Comparison of ENCODE assay signal across 26 cellular contexts in genomic region chr5:73728493-73729273, GRCh38.
A peak's percentile ranks its signal among the peaks of the same experiment; 100 is the strongest.
DNase-seq lines count a peak whose midpoint lies in the region; ATAC-seq and TF ChIP-seq lines count a peak whose summit lies in the region.
"Had no signal": no experiment of that assay in that cellular context is flagged by ENCODE, and none has a peak within 500 bp of the region (broad histone marks: within the 10 kb centered on the region; RNA-seq: fewer than 3 reads in every experiment).

No MANE protein-coding gene starts in this region.

- TF ChIP-seq EP300 in esophagus muscularis mucosa (IDR thresholded peaks at IDR 0.05): no peak

- intact Hi-C loops in heart left ventricle (cut with DNase I): no loop called here
- intact Hi-C loops in esophagus muscularis mucosa (cut with DNase I): no loop called here
- intact Hi-C loops in aorta (cut with DNase I): no loop called here
- intact Hi-C loops in dorsolateral prefrontal cortex (cut with DNase I): no loop called here

- DNase-seq in heart left ventricle: no peak
- no peak for DNase-seq in right atrium auricular region (ENCODE audit: low spot score)
- no peak for DNase-seq in esophagus muscularis mucosa (ENCODE audit: extremely low spot score)
- DNase-seq in osteocyte (ENCODE audit: extremely low spot score, unreplicated experiment): no peak
- no peak for DNase-seq in aorta
- DNase-seq in kidney tubule cell (ENCODE audit: low spot score): no peak
- no peak for DNase-seq in dorsolateral prefrontal cortex
- DNase-seq: activated CD4-positive, alpha-beta T cell treated with anti-CD3 and anti-CD28 coated beads, Interleukin-2, amount 50 U/mL, for 48 hours; activated CD4-positive, CD25-positive, alpha-beta regulatory T cell treated with anti-CD3 and anti-CD28 coated beads, Interleukin-2, amount 50 U/mL, for 72 hours; activated naive CD4-positive, alpha-beta T cell treated with anti-CD3 and anti-CD28 coated beads for 36 hours; colonic mucosa; effector memory CD8-positive, alpha-beta T cell; erythroblast; mammary epithelial cell; NCI-H1417 treated with DMSO at 0.1 percent for 48 hours; NCI-H2081; NCI-H524 treated with DMSO at 0.1 percent for 48 hours; nephron progenitor cell; OCI-M1; T-helper 2 cell had no signal

- H3K4me3 Mint-ChIP-seq in osteocyte (ENCODE audit: unreplicated experiment): no peak overlapping the region
- H3K4me3 Mint-ChIP-seq: activated naive CD4-positive, alpha-beta T cell treated with anti-CD3 and anti-CD28 coated beads for 36 hours; effector memory CD8-positive, alpha-beta T cell; nephron progenitor cell; type B pancreatic cell had no signal

- H3K36me3 Mint-ChIP-seq in osteocyte (ENCODE audit: unreplicated experiment): peaks cover 6% of the 10 kb centered on the region
- H3K36me3 Mint-ChIP-seq: type B pancreatic cell had no signal

- H3K4me3 ChIP-seq in heart left ventricle: no peak overlapping the region
- H3K4me3 ChIP-seq in right atrium auricular region: no peak overlapping the region
- H3K4me3 ChIP-seq in esophagus muscularis mucosa: no peak overlapping the region
- no peak overlapping the region for H3K4me3 ChIP-seq in aorta (ENCODE audit: low read length in 2 of 2)
- H3K4me3 ChIP-seq in dorsolateral prefrontal cortex: no peak overlapping the region
- H3K4me3 ChIP-seq: colonic mucosa, HAP-1, ovary, smooth muscle cell had no signal

- H3K27me3 ChIP-seq in heart left ventricle (no peaks in the 10 kb centered on the region), right atrium auricular region (no peaks in the 10 kb centered on the region), esophagus muscularis mucosa (no peaks in the 10 kb centered on the region), aorta (ENCODE audit: control insufficient read depth in 1 of 2, insufficient read depth in 2 of 2, low read length in 1 of 2) (no peaks in the 10 kb centered on the region), dorsolateral prefrontal cortex (peaks cover 0 to 7% (median 0%) of the 10 kb centered on the region in 45 donors)
- H3K27me3 ChIP-seq: colonic mucosa, ovary had no signal

- TF ChIP-seq CTCF in heart left ventricle (IDR thresholded peaks at IDR 0.05): no peak
- no peak for TF ChIP-seq CTCF in right atrium auricular region (IDR thresholded peaks at IDR 0.05)
- no peak for TF ChIP-seq CTCF in esophagus muscularis mucosa (IDR thresholded peaks at IDR 0.05)
- no peak for TF ChIP-seq CTCF in osteocyte (IDR thresholded peaks at IDR 0.05)
- TF ChIP-seq CTCF in dorsolateral prefrontal cortex (IDR thresholded peaks at IDR 0.05 in 54 of 56, conservative IDR thresholded peaks at IDR 0.05 in 2 of 56; ENCODE audit: low read depth in 1 of 56, partially characterized antibody in 56 of 56): no peak

- peak overlapping the region; percentile 89 for H3K27ac Mint-ChIP-seq in osteocyte (ENCODE audit: unreplicated experiment)
- H3K27ac Mint-ChIP-seq: activated naive CD4-positive, alpha-beta T cell treated with anti-CD3 and anti-CD28 coated beads for 36 hours; effector memory CD8-positive, alpha-beta T cell; nephron progenitor cell; type B pancreatic cell had no signal

- peaks cover 2% of the 10 kb centered on the region for H3K9me3 Mint-ChIP-seq in osteocyte (ENCODE audit: unreplicated experiment)
- H3K9me3 Mint-ChIP-seq: activated naive CD4-positive, alpha-beta T cell treated with anti-CD3 and anti-CD28 coated beads for 36 hours; nephron progenitor cell; type B pancreatic cell had no signal

- 60 to 77% (median 70%) methylated on average over 7 of the region's 7 CpGs for WGBS in heart left ventricle, 4 donors
- 71% methylated on average over 7 of the region's 7 CpGs for WGBS in esophagus muscularis mucosa
- WGBS in aorta, 2 donors: 18 to 22% methylated on average over 7 of the region's 7 CpGs

- TF ChIP-seq POLR2A in heart left ventricle (IDR thresholded peaks at IDR 0.05) (no peak), esophagus muscularis mucosa (IDR thresholded peaks at IDR 0.05; ENCODE audit: low read depth) (no peak)

- no peak overlapping the region for H3K27ac ChIP-seq in heart left ventricle
- H3K27ac ChIP-seq in right atrium auricular region: peak overlapping the region in 1 of 2 donors; percentile 17
- H3K27ac ChIP-seq in esophagus muscularis mucosa (replicated peaks in 1 of 4): peak overlapping the region; percentile 59 to 75 (median 67)
- H3K27ac ChIP-seq in aorta (ENCODE audit: low read depth in 1 of 2, low read length in 2 of 2): peak overlapping the region; percentile 61 to 77
- no peak overlapping the region for H3K27ac ChIP-seq in dorsolateral prefrontal cortex
- H3K27ac ChIP-seq: colonic mucosa had no signal

- H3K36me3 ChIP-seq in heart left ventricle (no peaks in the 10 kb centered on the region), right atrium auricular region (no peaks in the 10 kb centered on the region), esophagus muscularis mucosa (no peaks in the 10 kb centered on the region), aorta (ENCODE audit: control insufficient read depth in 1 of 2, insufficient read depth in 2 of 2, low read length in 1 of 2) (no peaks in the 10 kb centered on the region)
- H3K36me3 ChIP-seq: colonic mucosa, HAP-1, ovary had no signal

- no peaks in the 10 kb centered on the region for H3K27me3 Mint-ChIP-seq in osteocyte (ENCODE audit: unreplicated experiment)
- H3K27me3 Mint-ChIP-seq: effector memory CD8-positive, alpha-beta T cell; type B pancreatic cell had no signal

- H3K4me1 ChIP-seq in heart left ventricle (peaks cover 0 to 15% (median 1%) of the 10 kb centered on the region in 12 donors), right atrium auricular region (peaks cover 0 to 6% of the 10 kb centered on the region in 2 donors), esophagus muscularis mucosa (peaks cover 11 to 45% (median 40%) of the 10 kb centered on the region in 4 donors), aorta (ENCODE audit: control insufficient read depth in 1 of 2, insufficient read depth in 2 of 2, low read length in 2 of 2) (peaks cover 6 to 8% of the 10 kb centered on the region in 2 donors)
- H3K4me1 ChIP-seq: colonic mucosa had no signal

- peaks cover 61% of the 10 kb centered on the region for H3K4me1 Mint-ChIP-seq in osteocyte (ENCODE audit: unreplicated experiment)
- H3K4me1 Mint-ChIP-seq: nephron progenitor cell had no signal

- H3K9me3 ChIP-seq in heart left ventricle (no peaks in the 10 kb centered on the region), right atrium auricular region (no peaks in the 10 kb centered on the region), esophagus muscularis mucosa (no peaks in the 10 kb centered on the region), aorta (ENCODE audit: control insufficient read depth, low read length) (no peaks in the 10 kb centered on the region)
- H3K9me3 ChIP-seq: colonic mucosa, HAP-1, ovary had no signal

- peak in 3 of 4 donors; percentile 38 to 70 (median 69) for ATAC-seq in heart left ventricle
- ATAC-seq in aorta (ENCODE audit: low FRiP score): peak; percentile 68
- ATAC-seq in GM21367 (IDR thresholded peaks at IDR 0.05; ENCODE audit: unreplicated experiment): no peak
- ATAC-seq: effector memory CD8-positive, alpha-beta T cell; SK-N-SH treated with all-trans-retinoic acid at 6 μM for 48 hours had no signal

Comparison
In these comparisons a context has a peak if more than half of its experiments do, and no peak if none do; other contexts are left out.
1. H3K27ac ChIP-seq: peak in esophagus muscularis mucosa (4 of 4) and aorta (2 of 2); none in heart left ventricle (0 of 12) and dorsolateral prefrontal cortex (0 of 59).